ENCODE assay signal across 8 cellular contexts in the genomic region with DNA sequence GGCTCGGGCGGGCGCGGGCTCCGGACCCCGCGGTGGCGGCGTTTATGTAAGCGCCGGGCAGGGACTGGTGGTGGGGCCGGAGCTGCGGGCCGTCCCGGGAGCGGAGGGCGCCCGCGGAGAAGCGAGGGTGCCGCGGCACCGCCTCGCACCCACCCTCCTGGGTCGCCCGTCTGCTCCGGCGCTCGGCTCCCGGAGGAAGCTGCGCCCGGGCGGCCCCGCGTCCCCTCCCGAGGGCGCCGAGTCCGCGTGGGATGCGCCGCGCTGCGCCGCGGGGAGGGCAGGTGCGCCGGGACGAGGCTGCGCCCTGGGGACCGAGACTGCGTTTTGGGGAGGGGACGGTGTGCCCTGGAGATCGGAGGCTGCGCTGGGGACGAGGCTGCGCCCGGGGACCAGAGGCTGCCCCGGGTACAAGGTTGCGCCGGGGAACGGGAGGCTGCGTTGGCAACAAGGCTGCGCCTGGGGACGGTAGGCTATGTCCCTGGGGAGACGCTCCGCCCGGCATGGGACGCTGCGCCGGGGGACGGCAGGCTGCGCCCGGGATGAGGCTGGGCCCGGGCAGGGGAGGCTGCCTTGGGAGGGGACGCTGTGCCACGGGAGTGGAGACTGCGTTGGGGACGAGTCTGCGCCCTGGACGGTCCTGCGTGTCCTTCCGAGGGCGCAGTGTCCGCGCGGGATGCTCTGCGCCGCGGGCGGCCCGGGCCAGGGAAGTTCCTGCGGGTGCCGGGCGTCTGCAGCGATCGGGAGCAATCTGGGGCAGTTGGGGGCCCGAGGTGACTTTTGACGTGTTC. TPM values are rescaled to one million over a fixed set of nuclear protein-coding genes. Genes with fewer than 3 reads are reported as not detected.
DNase-seq lines count a peak whose midpoint lies in the region; ATAC-seq and TF ChIP-seq lines count a peak whose summit lies in the region.

No MANE protein-coding gene starts in this region.

- H4K20me1 ChIP-seq in OCI-LY3 (ENCODE audit: insufficient read depth, low read length) (no peaks in the 10 kb centered on the region), smooth muscle cell (ENCODE audit: low read depth) (peaks cover 42% of the 10 kb centered on the region)

- intact Hi-C loops in CD8-positive, alpha-beta T cell (cut with DNase I, micrococcal nuclease), result loop anchor here (5.0 to 10.0 kb wide), 8 partner anchors 37 to 1250 kb away; partner anchors contain the start of genes C21orf58 (in 1 of the 2), COL6A1 (in 1 of the 2), PCBP3 (in 1 of the 2) and PCNT (in 1 of the 2)

- in situ Hi-C loops in astrocyte of the spinal cord (cut with HindIII; ENCODE audit: low sequenced_read_pairs), result no loop called here

- POLR2A ChIA-PET in CD8-positive, alpha-beta T cell (lab: Charles Lee), result interaction anchor here (1.3 kb wide), 1 partner anchor 16 kb away, joined by 3 read pairs; no protein-coding TSS in a partner anchor

- CTCF ChIA-PET in CD8-positive, alpha-beta T cell (lab: Charles Lee), result interaction anchor here (1.1 to 4.5 kb wide), 4 partner anchors 53 to 62 kb away, joined by 3 to 27 read pairs (median 8); no protein-coding TSS in a partner anchor

- H3K9me3 ChIP-seq in CD8-positive, alpha-beta T cell (ENCODE audit: low read length), result no peaks in the 10 kb centered on the region
- H3K9me3 ChIP-seq in OCI-LY3 (ENCODE audit: insufficient read depth, low read length) (no peaks in the 10 kb centered on the region), smooth muscle cell (replicated peaks; ENCODE audit: low read depth) (no peaks in the 10 kb centered on the region)

- TF ChIP-seq CTCF in CD8-positive, alpha-beta T cell (IDR thresholded peaks at IDR 0.05), result no peak
- TF ChIP-seq CTCF in OCI-LY3 (IDR thresholded peaks at IDR 0.05; ENCODE audit: low read depth, low read length), result no peak
- TF ChIP-seq CTCF in astrocyte of the spinal cord (IDR thresholded peaks at IDR 0.05; ENCODE audit: low read depth, low read length), result no peak
- TF ChIP-seq CTCF in smooth muscle cell (IDR thresholded peaks at IDR 0.05; ENCODE audit: borderline replicate concordance, insufficient read depth, poor library complexity, severe bottlenecking), result no peak

- peaks cover 49% of the 10 kb centered on the region for H3K4me1 Mint-ChIP-seq in CD8-positive, alpha-beta T cell (ENCODE audit: low read depth)

- peak overlapping the region; percentile 69 for H3K4me3 ChIP-seq in CD8-positive, alpha-beta T cell (ENCODE audit: low read depth, low read length)
- H3K4me3 ChIP-seq in OCI-LY3 (ENCODE audit: low read length) (peak overlapping the region; percentile 80), astrocyte of the spinal cord (ENCODE audit: low read depth, low read length) (peak overlapping the region; percentile 56), smooth muscle cell (peak overlapping the region; percentile 82)

- peaks cover 19% of the 10 kb centered on the region for H3F3A ChIP-seq in smooth muscle cell (ENCODE audit: low read depth)

- H3K9ac ChIP-seq in OCI-LY3 (ENCODE audit: low read length) (peak overlapping the region; percentile 41; the same call in 1 of the 2 replicates), smooth muscle cell (ENCODE audit: low read depth) (peak overlapping the region; percentile 48)

- no peaks in the 10 kb centered on the region for H3K27me3 ChIP-seq in CD8-positive, alpha-beta T cell (ENCODE audit: insufficient read depth, low read length)
- no peaks in the 10 kb centered on the region for H3K27me3 ChIP-seq in OCI-LY3 (ENCODE audit: low read depth, low read length)
- H3K27me3 ChIP-seq in smooth muscle cell (ENCODE audit: low read depth), result no peaks in the 10 kb centered on the region

- peak overlapping the region; percentile 90 for H3K4me3 Mint-ChIP-seq in CD8-positive, alpha-beta T cell

- 2% methylated on average over 69 of the region's 99 CpGs for WGBS in smooth muscle cell (ENCODE audit: low lambda C conversion rate)

- H3K36me3 Mint-ChIP-seq in CD8-positive, alpha-beta T cell, result peaks cover 7% of the 10 kb centered on the region

- no peaks in the 10 kb centered on the region for H3K27me3 Mint-ChIP-seq in CD8-positive, alpha-beta T cell (ENCODE audit: low read depth)

- H3K4me1 ChIP-seq in CD8-positive, alpha-beta T cell (ENCODE audit: insufficient read depth, low read length), result peaks cover 45% of the 10 kb centered on the region
- H3K4me1 ChIP-seq in OCI-LY3 (ENCODE audit: low read length) (peaks cover 15% of the 10 kb centered on the region), smooth muscle cell (ENCODE audit: low read depth) (no peaks in the 10 kb centered on the region)

- H2AFZ ChIP-seq in OCI-LY3 (ENCODE audit: low read depth, low read length) (0 out of 2 replicates have a peak overlapping the region, but pooled peaks have one; percentile 46), smooth muscle cell (ENCODE audit: low read depth) (peak overlapping the region; percentile 60)

- peak; percentile 1 for ATAC-seq in CD8-positive, alpha-beta T cell
- ATAC-seq in GM21447 (IDR thresholded peaks at IDR 0.05; ENCODE audit: unreplicated experiment), result no peak
- ATAC-seq in HG03460 (IDR thresholded peaks at IDR 0.05; ENCODE audit: unreplicated experiment), result no peak

- peak overlapping the region; percentile 80 for H3K4me2 ChIP-seq in OCI-LY3 (ENCODE audit: low read length)
- H3K4me2 ChIP-seq in smooth muscle cell, result peak overlapping the region; percentile 90

- H3K27ac ChIP-seq in CD8-positive, alpha-beta T cell (ENCODE audit: low read depth, low read length), result peak overlapping the region; percentile 25
- H3K27ac ChIP-seq in OCI-LY3 (ENCODE audit: low read length) (no peak overlapping the region), smooth muscle cell (ENCODE audit: low read depth) (no peak overlapping the region)

- no peaks in the 10 kb centered on the region for H3K36me3 ChIP-seq in CD8-positive, alpha-beta T cell (ENCODE audit: insufficient read depth, low read length)
- H3K36me3 ChIP-seq in OCI-LY3 (replicated peaks; ENCODE audit: low read depth, low read length), result no peaks in the 10 kb centered on the region
- no peaks in the 10 kb centered on the region for H3K36me3 ChIP-seq in smooth muscle cell (ENCODE audit: low read depth)

- no peaks in the 10 kb centered on the region for H3K9me3 Mint-ChIP-seq in CD8-positive, alpha-beta T cell

- H3K27ac Mint-ChIP-seq in CD8-positive, alpha-beta T cell, result peak overlapping the region; percentile 86

- DNase-seq in CD8-positive, alpha-beta T cell, result peak in 3 of 7 experiments; percentile 9 to 60 (median 16)
- peak; percentile 14 for DNase-seq in HCEC 1CT
- peak; percentile 24 for DNase-seq in astrocyte of the spinal cord (ENCODE audit: low read depth, low spot score)
- DNase-seq in iPS-NIHi11 (ENCODE audit: low spot score), result peak; percentile 75
- DNase-seq in smooth muscle cell (lab: John Stamatoyannopoulos, UW; ENCODE audit: unreplicated experiment), result no peak

- no peaks in the 10 kb centered on the region for H3K79me2 ChIP-seq in OCI-LY3 (ENCODE audit: low read length)
- peaks cover 52% of the 10 kb centered on the region for H3K79me2 ChIP-seq in smooth muscle cell (ENCODE audit: low read depth)

RNA-seq across cellular contexts. Expression of gene ADARB1, which starts 0.6 kb away (rescaled TPM):
- 10 to 100 TPM; 21.1 to 22.6 TPM for total RNA-seq in CD8-positive, alpha-beta T cell
- 20.3 and 28.9 TPM in 2 replicates for total RNA-seq in smooth muscle cell
- 25.6 and 27.6 TPM in 2 replicates for polyA plus RNA-seq in smooth muscle cell
